In genomic region chr20:48187891-48188290, GRCh38 we compare ENCODE assay signal across 15 cellular contexts.
DNase-seq lines count a peak whose midpoint lies in the region; ATAC-seq and TF ChIP-seq lines count a peak whose summit lies in the region.
"Had no signal": no experiment of that assay in that cellular context is flagged by ENCODE, and none has a peak within 500 bp of the region (broad histone marks: within the 10 kb centered on the region; RNA-seq: fewer than 3 reads in every experiment).

No MANE protein-coding gene starts in this region.

- no peaks in the 10 kb centered on the region for H3K36me3 ChIP-seq in brain microvascular endothelial cell (replicated peaks)
- H3K36me3 ChIP-seq in heart left ventricle, result no peaks in the 10 kb centered on the region
- H3K36me3 ChIP-seq in heart right ventricle, result no peaks in the 10 kb centered on the region

- H3K9me3 ChIP-seq in heart left ventricle, result no peaks in the 10 kb centered on the region
- peaks cover 0 to 3% (median 0%) of the 10 kb centered on the region in 11 donors for H3K9me3 ChIP-seq in heart right ventricle

- TF ChIP-seq CTCF in AG09319 (IDR thresholded peaks at IDR 0.05; ENCODE audit: low read depth, low read length), result no peak
- TF ChIP-seq CTCF in brain microvascular endothelial cell (IDR thresholded peaks at IDR 0.05; ENCODE audit: low read depth, low read length, missing control alignments), result no peak
- no peak for TF ChIP-seq CTCF in heart left ventricle (IDR thresholded peaks at IDR 0.05)
- TF ChIP-seq CTCF in heart right ventricle (IDR thresholded peaks at IDR 0.05), result no peak

- 92 to 97% (median 94%) methylated on average over 7 of the region's 7 CpGs for WGBS in heart left ventricle, 4 donors
- 96% methylated on average over 7 of the region's 7 CpGs for WGBS in heart right ventricle, 2 donors

- DNase-seq in AG09319 (ENCODE audit: extremely low read depth, low read depth) (peak; percentile 3), M059J (ENCODE audit: low read depth) (peak; percentile 89), brain microvascular endothelial cell (peak; percentile 68), non-pigmented ciliary epithelial cell (ENCODE audit: low read depth) (peak; percentile 60), heart left ventricle (no peak), heart right ventricle (no peak), left ventricle myocardium superior (no peak)
- DNase-seq: AML-193, NCI-H1105, NCI-H1694 treated with DMSO at 0.1 percent for 48 hours, NCI-H2107, NCI-H345, NCI-H526, OCI-M1 had no signal

- no peak for TF ChIP-seq POLR2A in heart left ventricle (IDR thresholded peaks at IDR 0.05)

- ATAC-seq in heart left ventricle (no peak), heart right ventricle (no peak), left ventricle myocardium superior (no peak), GM18868 (IDR thresholded peaks at IDR 0.05; ENCODE audit: unreplicated experiment) (no peak)

- H3K4me3 ChIP-seq in brain microvascular endothelial cell (ENCODE audit: low read depth, low read length) (no peak overlapping the region), heart left ventricle (no peak overlapping the region), heart right ventricle (no peak overlapping the region)

- H3K27me3 ChIP-seq in brain microvascular endothelial cell (replicated peaks), result no peaks in the 10 kb centered on the region
- no peaks in the 10 kb centered on the region for H3K27me3 ChIP-seq in heart left ventricle
- peaks cover 0 to 3% (median 0%) of the 10 kb centered on the region in 7 donors for H3K27me3 ChIP-seq in heart right ventricle

- H3K4me1 ChIP-seq in heart left ventricle (no peaks in the 10 kb centered on the region), heart right ventricle (no peaks in the 10 kb centered on the region)

- H3K27ac ChIP-seq in brain microvascular endothelial cell (no peak overlapping the region), heart left ventricle (no peak overlapping the region), heart right ventricle (no peak overlapping the region)

- in situ Hi-C loops in brain microvascular endothelial cell (cut with HindIII; ENCODE audit: low pct_ligation_motif_present, low sequenced_read_pairs), result no loop called here

- intact Hi-C loops in heart left ventricle (cut with DNase I), result no loop called here
- intact Hi-C loops in heart right ventricle (cut with DNase I), result no loop called here
- intact Hi-C loops in left ventricle myocardium superior (cut with micrococcal nuclease), result no loop called here

Comparison
In these comparisons a context has a peak if more than half of its experiments do, and no peak if none do; other contexts are left out.
1. DNase-seq: peak in AG09319 (single experiment), M059J (single experiment), brain microvascular endothelial cell (single experiment) and non-pigmented ciliary epithelial cell (single experiment); none in heart left ventricle (0 of 5), heart right ventricle (0 of 2) and left ventricle myocardium superior (single experiment).